8 cellular contexts compared by ENCODE assay signal in the genomic region with DNA sequence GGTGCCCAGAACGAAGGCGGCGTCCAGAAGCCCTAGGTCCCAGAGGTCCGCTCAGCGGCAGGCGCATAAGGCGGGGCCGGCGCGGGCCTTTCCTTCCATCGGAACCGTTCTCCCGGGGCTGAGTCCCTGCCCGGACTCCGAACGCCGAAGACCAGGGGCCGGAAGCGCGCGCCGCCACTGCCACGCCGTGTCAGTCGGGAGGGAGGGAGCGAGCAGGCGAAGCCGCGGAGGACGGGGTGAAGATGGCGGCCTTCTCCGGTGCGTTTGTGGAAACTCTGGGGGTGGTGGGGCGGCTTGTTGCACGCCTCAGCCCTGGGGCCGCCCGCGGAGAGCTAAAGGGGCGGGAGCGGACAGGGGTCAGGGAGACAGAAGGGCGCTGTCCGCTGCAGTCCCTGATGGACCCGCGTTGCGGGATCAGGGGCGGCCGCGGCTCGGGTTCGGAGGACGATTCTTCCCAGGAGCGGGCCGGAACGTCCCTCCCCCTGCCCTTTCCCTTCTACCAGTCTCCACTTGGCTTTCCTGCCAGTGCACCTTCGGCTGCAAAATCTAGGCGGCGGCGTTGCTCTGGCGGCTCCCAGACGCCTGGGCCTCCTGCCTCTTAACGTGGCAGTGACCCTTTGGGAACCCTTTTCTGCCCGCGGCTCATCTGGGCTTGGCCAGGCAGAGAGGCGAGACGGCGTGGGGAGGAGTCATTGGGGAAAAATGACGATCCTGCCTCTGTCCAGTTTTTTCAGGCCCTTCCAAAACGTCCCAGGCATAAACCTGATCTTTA. TPM values are rescaled to one million over a fixed set of nuclear protein-coding genes. Genes with fewer than 3 reads are reported as not detected.
DNase-seq lines count a peak whose midpoint lies in the region; ATAC-seq and TF ChIP-seq lines count a peak whose summit lies in the region.

A gene (plus strand): TSS at position 177 of the 772 bp plus-strand sequence. CDS start 66 bp downstream, at position 243.

- peak; percentile 96 for ATAC-seq in GM18498 (IDR thresholded peaks at IDR 0.05; ENCODE audit: unreplicated experiment)
- peak; percentile 90 for ATAC-seq in HG02852 (IDR thresholded peaks at IDR 0.05; ENCODE audit: unreplicated experiment)

- H3K36me3 ChIP-seq in right atrium auricular region (peaks cover 16% of the 10 kb centered on the region), uterus (no peaks in the 10 kb centered on the region)

- H3K4me3 ChIP-seq in right atrium auricular region (peak within 1 kb of the TSS; percentile 85 to 93), uterus (peak within 1 kb of the TSS; percentile 80 to 87)

- TF ChIP-seq POLR2A in uterus (IDR thresholded peaks at IDR 0.05) = peak; percentile 29 to 60

- no peaks in the 10 kb centered on the region for H3K27me3 ChIP-seq in right atrium auricular region
- no peaks in the 10 kb centered on the region for H3K27me3 ChIP-seq in uterus

- intact Hi-C loops in T-helper 2 cell treated with Interferon-gamma antibody and Interleukin-4, amounts not matched to agents 100 ng/mL and 5 ng/mL, for 36 hours (cut with micrococcal nuclease) = loop anchor here (1.0 to 2.0 kb wide), 3 partner anchors 31 to 450 kb away; a partner anchor contains a TSS
- intact Hi-C loops in uterus (cut with DNase I; ENCODE audit: low total_unique reads) = no loop called here

- H3K9me3 ChIP-seq in right atrium auricular region = no peaks in the 10 kb centered on the region
- no peaks in the 10 kb centered on the region for H3K9me3 ChIP-seq in uterus

- peak; percentile 57 for DNase-seq in NCI-H146 treated with DMSO at 0.1 percent for 48 hours (lab: John Stamatoyannopoulos, UW; ENCODE audit: unreplicated experiment)
- peak; percentile 45 to 92 (median 82) for DNase-seq in anterior cingulate cortex (lab: John Stamatoyannopoulos, UW)
- peak; percentile 85 for DNase-seq in right atrium auricular region (ENCODE audit: low spot score)
- DNase-seq in putamen (ENCODE audit: low spot score) = peak; percentile 85
- DNase-seq in uterus = peak; percentile 65 to 82

- H3K4me1 ChIP-seq in right atrium auricular region = peaks cover 0 to 31% of the 10 kb centered on the region in 2 donors
- H3K4me1 ChIP-seq in uterus = no peaks in the 10 kb centered on the region

- TF ChIP-seq CTCF in right atrium auricular region (IDR thresholded peaks at IDR 0.05) = peak in 1 of 2 donors; percentile 38
- TF ChIP-seq CTCF in uterus (IDR thresholded peaks at IDR 0.05) = peak in 2 of 4 experiments; percentile 1 to 22

- H3K27ac ChIP-seq in right atrium auricular region (peak within 1 kb of the TSS; percentile 93 to 96), uterus (peak within 1 kb of the TSS; percentile 79 to 92)

RNA-seq across cellular contexts. Expression of the gene that starts here (rescaled TPM):
- 71.3 and 73.6 TPM in 2 replicates for total RNA-seq in T-helper 2 cell treated with Interferon-gamma antibody and Interleukin-4, amounts not matched to agents 100 ng/mL and 5 ng/mL, for 36 hours
- total RNA-seq in right atrium auricular region = 10 to 100 TPM; 60.1 to 75.9 TPM
- total RNA-seq in uterus = 10 to 100 TPM; 23.8 to 93.1 (median 56.6) TPM

Comparison
In these comparisons a context has a peak if more than half of its experiments do, and no peak if none do; other contexts are left out.
1. Peak in every context shown above with its lines: DNase-seq, ATAC-seq, H3K4me3 ChIP-seq and H3K27ac ChIP-seq.